Comparison of ENCODE assay signal across 8 cellular contexts in the genomic region with DNA sequence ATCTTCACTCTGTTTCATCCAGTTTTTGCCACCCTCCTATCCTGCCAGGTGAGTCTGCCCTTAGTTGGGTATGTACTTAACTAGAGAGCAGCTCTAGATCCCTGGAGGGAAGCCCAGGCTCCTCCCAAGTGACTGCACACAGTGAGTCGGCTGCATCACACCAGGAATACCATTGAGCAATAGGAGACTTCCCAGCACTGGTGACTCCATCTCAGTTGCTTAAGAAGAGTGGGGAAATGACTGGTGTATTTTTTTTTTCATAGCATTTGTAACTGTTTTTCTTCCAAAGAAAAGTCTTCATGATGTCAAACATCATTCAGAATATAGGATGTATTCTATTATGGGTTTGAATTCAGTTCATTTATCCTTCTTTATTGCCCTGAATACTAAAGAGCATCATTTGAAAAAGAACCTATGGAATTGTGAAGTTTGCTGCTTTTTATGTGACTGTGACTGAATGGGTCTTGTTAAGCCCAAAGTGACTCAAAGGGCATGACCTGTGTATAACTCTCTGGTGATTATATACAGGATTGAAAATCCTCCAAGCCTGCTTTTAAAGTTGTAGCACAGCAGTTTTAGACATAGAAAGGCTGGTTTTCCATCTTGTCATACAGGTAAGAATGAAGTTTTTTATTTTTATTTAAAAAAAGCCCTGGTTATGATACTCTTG.
DNase-seq lines count a peak whose midpoint lies in the region; TF ChIP-seq lines count a peak whose summit lies in the region.

No MANE protein-coding gene starts in this region.

- H3F3A ChIP-seq in PC-9 (ENCODE audit: insufficient read depth, low read depth), result peaks cover 35% of the 10 kb centered on the region

- H3K4me3 ChIP-seq in PC-9 (no peak overlapping the region), fibroblast of pulmonary artery (replicated peaks; ENCODE audit: low read depth, low read length) (peak overlapping the region; percentile 25)

- no peaks in the 10 kb centered on the region for H3K27me3 ChIP-seq in PC-9 (ENCODE audit: insufficient read depth, low read depth)

- CTCF ChIA-PET in PC-9 (lab: Charles Lee), result no interaction called here

- intact Hi-C loops in PC-9 (cut with micrococcal nuclease; ENCODE audit: unreplicated experiment) (no loop called here), posterior vena cava (cut with DNase I) (no loop called here)

- peaks cover 54% of the 10 kb centered on the region for H3K79me2 ChIP-seq in PC-9 (ENCODE audit: low read depth)

- H4K20me1 ChIP-seq in PC-9 (ENCODE audit: insufficient read depth), result no peaks in the 10 kb centered on the region

- H3K4me2 ChIP-seq in PC-9, result peak overlapping the region; percentile 35

- TF ChIP-seq CTCF in PC-9 (conservative IDR thresholded peaks at IDR 0.05) (no peak), fibroblast of pulmonary artery (IDR thresholded peaks at IDR 0.05; ENCODE audit: low read length, missing control alignments) (no peak)

- H3K27ac ChIP-seq in PC-9, result peak overlapping the region; percentile 70

- DNase-seq in GF-D8 (lab: John Stamatoyannopoulos, UW) (peak; percentile 50), PC-9 (peak; percentile 87 to 99), fibroblast of pulmonary artery (ENCODE audit: low read depth) (peak; percentile 99), posterior vena cava (ENCODE audit: low spot score) (peak; percentile 96), epidermal melanocyte (ENCODE audit: insufficient read length, low spot score) (no peak), SHP77 (lab: John Stamatoyannopoulos, UW) (no peak), activated gamma-delta T cell treated with Interleukin-2 at 50 U/mL for 16 hours (no peak), NCI-H187 (lab: John Stamatoyannopoulos, UW) (no peak)

- 0 out of 2 replicates have a peak, but pooled peaks cover 10% of the 10 kb centered on the region for H3K36me3 ChIP-seq in PC-9 (ENCODE audit: low read depth)

- H3K9me2 ChIP-seq in PC-9 (ENCODE audit: insufficient read depth), result no peaks in the 10 kb centered on the region

- POLR2A ChIA-PET in PC-9 (lab: Charles Lee; ENCODE audit: unreplicated experiment), result interaction anchor here (0.6 to 0.7 kb wide), 5 partner anchors 32 to 120 kb away, joined by 3 to 6 read pairs (median 5); no protein-coding TSS in a partner anchor

- no TSS peak for BruUV-seq in PC-9 (replicated peaks; lab: Mats Ljungman, UMichigan)

- H3K9me3 ChIP-seq in PC-9 (ENCODE audit: insufficient read depth, low read depth), result no peaks in the 10 kb centered on the region

- peaks cover 37% of the 10 kb centered on the region for H3K4me1 ChIP-seq in PC-9 (replicated peaks; ENCODE audit: insufficient read depth)

- H2AFZ ChIP-seq in PC-9, result no peak overlapping the region

Comparison
In these comparisons a context has a peak if more than half of its experiments do, and no peak if none do; other contexts are left out.
1. DNase-seq: peak in GF-D8 (single experiment), PC-9 (2 of 2), fibroblast of pulmonary artery (single experiment) and posterior vena cava (single experiment); none in epidermal melanocyte (single experiment), SHP77 (0 of 2), activated gamma-delta T cell treated with Interleukin-2 at 50 U/mL for 16 hours (single experiment) and NCI-H187 (0 of 2).